22 cellular contexts compared by ENCODE assay signal in genomic region chr2:167570370-167570769, GRCh38.
"Had no signal": no experiment of that assay in that cellular context is flagged by ENCODE, and none has a peak within 500 bp of the region (broad histone marks: within the 10 kb centered on the region; RNA-seq: fewer than 3 reads in every experiment).

No MANE protein-coding gene starts in this region.

- DNase-seq: dermis blood vessel endothelial cell; dorsolateral prefrontal cortex; effector CD4-positive, alpha-beta T cell; effector memory CD4-positive, alpha-beta T cell; foreskin keratinocyte; glutamatergic neuron; head of caudate nucleus; heart right ventricle; hippocampal formation; left cardiac atrium; left lung; left ventricle myocardium superior; lower lobe of right lung; mesenchymal stem cell; mucosa of descending colon; naive B cell had no signal

- H3K36me3 ChIP-seq: esophagus muscularis mucosa, heart right ventricle, left lung, lower lobe of right lung had no signal

- H3K9me3 ChIP-seq: esophagus muscularis mucosa, heart right ventricle, left lung, lower lobe of right lung, mucosa of descending colon had no signal

- H3K27ac ChIP-seq: coronary artery, dorsolateral prefrontal cortex, esophagus muscularis mucosa, foreskin keratinocyte, heart right ventricle, left lung, lower lobe of right lung had no signal

- H3K27me3 ChIP-seq: dorsolateral prefrontal cortex, esophagus muscularis mucosa, left lung had no signal

- H3K4me1 ChIP-seq: esophagus muscularis mucosa, foreskin keratinocyte, heart right ventricle, left lung, lower lobe of right lung had no signal

- ATAC-seq: foreskin keratinocyte, heart right ventricle, left cardiac atrium, left lung, left ventricle myocardium superior, lower lobe of right lung, mucosa of descending colon had no signal

- FAIRE-seq: colon, endothelial cell of umbilical vein, frontal cortex, keratinocyte had no signal

- H3K4me3 ChIP-seq: coronary artery, dorsolateral prefrontal cortex, esophagus muscularis mucosa, heart right ventricle, left lung, lower lobe of right lung, mucosa of descending colon had no signal
